ENCODE assay signal across 29 cellular contexts in genomic region chrY:2979283-2979682, GRCh38. TPM values are rescaled to one million over a fixed set of nuclear protein-coding genes. Genes with fewer than 3 reads are reported as not detected.
"Had no signal": no experiment of that assay in that cellular context is flagged by ENCODE, and none has a peak within 500 bp of the region (broad histone marks: within the 10 kb centered on the region; RNA-seq: fewer than 3 reads in every experiment).

No MANE protein-coding gene starts in this region.

- H3K27me3 ChIP-seq: stomach, suprapubic skin, testis, thyroid gland, tibial artery, tibial nerve, transverse colon, upper lobe of left lung, upper lobe of right lung, uterus, vagina had no signal

- H3K4me3 ChIP-seq: stomach, suprapubic skin, testis, thoracic aorta, thyroid gland, tibial artery, tibial nerve, transverse colon, upper lobe of left lung, upper lobe of right lung, uterus, vagina had no signal

- H3K36me3 ChIP-seq: thyroid gland, transverse colon, upper lobe of left lung, uterus, vagina had no signal

- H3K27ac ChIP-seq: stomach, suprapubic skin, testis, thoracic aorta, tibial artery, tibial nerve, transverse colon, upper lobe of left lung, upper lobe of right lung, uterus, vagina had no signal

- H3K4me1 ChIP-seq: stomach, suprapubic skin, testis, thyroid gland, tibial artery, tibial nerve, transverse colon, upper lobe of left lung, upper lobe of right lung, uterus, vagina had no signal

- DNase-seq: stimulated activated CD4-positive, alpha-beta T cell treated with anti-CD3 and anti-CD28 coated beads, Interleukin-2, amount 100 ng/mL, for 48 hours; stimulated activated CD4-positive, alpha-beta T cell treated with anti-CD3 and anti-CD28 coated beads, Interleukin-4, amount 100 ng/mL, for 1 hour; stimulated activated CD4-positive, alpha-beta T cell treated with anti-CD3 and anti-CD28 coated beads, Interleukin-4, amount 100 ng/mL, for 24 hours; stimulated activated CD4-positive, alpha-beta T cell treated with anti-CD3 and anti-CD28 coated beads, Interleukin-4, amount 100 ng/mL, for 4 hours; stimulated activated CD8-positive, alpha-beta memory T cell treated with anti-CD3 and anti-CD28 coated beads, Interleukin-4, amount 100 ng/mL, for 48 hours; stimulated activated naive B cell treated with anti-CD40 and anti-IgM and Interleukin-4, amounts not matched to agents 10 μg/mL and 1 μg/mL and 100 μg/mL, for 72 hours; stimulated activated naive CD4-positive, alpha-beta T cell; stimulated activated naive CD4-positive, alpha-beta T cell treated with Interleukin-2 at 50 U/mL for 16 hours; stimulated activated naive CD8-positive, alpha-beta T cell treated with anti-CD3 and anti-CD28 coated beads, Interleukin-15, amount 100 ng/mL, for 72 hours; stimulated activated naive CD8-positive, alpha-beta T cell treated with anti-CD3 and anti-CD28 coated beads, Interleukin-15, Interleukin-2, amounts not matched to agents 100 U/mL and 50 U/mL, for 24 hours; stomach; substantia nigra; testis; thyroid gland; tibial artery; transverse colon; trophoblast cell; upper lobe of left lung; upper lobe of right lung; uterus had no signal

- FAIRE-seq: urothelium cell line had no signal

- H3K9me3 ChIP-seq: stomach, suprapubic skin, testis, thoracic aorta, thyroid gland, tibial artery, tibial nerve, transverse colon, upper lobe of left lung, upper lobe of right lung, uterus, vagina had no signal

- ATAC-seq: stimulated activated effector memory CD8-positive, alpha-beta T cell treated with anti-CD3 and anti-CD28 coated beads, Interleukin-12 subunit alpha, Interleukin-12 subunit beta, amount 100 ng/mL, for 72 hours; stimulated activated memory B cell treated with anti-CD40 and anti-IgM and Interleukin-4, amounts not matched to agents 10 μg/mL and 1 μg/mL and 100 μg/mL, for 72 hours; stimulated activated naive B cell treated with anti-CD40 and anti-IgM and Interleukin-4, amounts not matched to agents 10 μg/mL and 1 μg/mL and 100 μg/mL, for 72 hours; stimulated activated naive CD8-positive, alpha-beta T cell treated with anti-CD3 and anti-CD28 coated beads, Interleukin-15, amount 100 ng/mL, for 72 hours; stimulated activated naive CD8-positive, alpha-beta T cell treated with anti-CD3 and anti-CD28 coated beads, Interleukin-15, Interleukin-2, amounts not matched to agents 100 U/mL and 50 U/mL, for 24 hours; upper lobe of right lung had no signal

RNA-seq across cellular contexts. Expression of gene ZFY, which starts 44.1 kb away (rescaled TPM):
- total RNA-seq: ureter, urinary bladder, uterus, vagina had no signal
